ENCODE assay signal across 16 cellular contexts in genomic region chr12:119621878-119622277, GRCh38. TPM values are rescaled to one million over a fixed set of nuclear protein-coding genes. Genes with fewer than 3 reads are reported as not detected.
"Had no signal": no experiment of that assay in that cellular context is flagged by ENCODE, and none has a peak within 500 bp of the region (broad histone marks: within the 10 kb centered on the region; RNA-seq: fewer than 3 reads in every experiment).

No MANE protein-coding gene starts in this region.

- H3K36me3 Mint-ChIP-seq: stimulated activated effector memory CD8-positive, alpha-beta T cell treated with anti-CD3 and anti-CD28 coated beads, Interleukin-12 subunit alpha, Interleukin-12 subunit beta, amount 100 ng/mL, for 72 hours had no signal

- H3K27ac ChIP-seq: lower lobe of right lung, tibial nerve, uterus had no signal

- H3K9me3 Mint-ChIP-seq: stimulated activated effector memory CD8-positive, alpha-beta T cell treated with anti-CD3 and anti-CD28 coated beads, Interleukin-12 subunit alpha, Interleukin-12 subunit beta, amount 100 ng/mL, for 72 hours had no signal

- H3K4me1 ChIP-seq: lower lobe of right lung, tibial nerve, uterus had no signal

- FAIRE-seq: colon, endometrium had no signal

- H3K4me1 Mint-ChIP-seq: neural crest cell; stimulated activated effector memory CD8-positive, alpha-beta T cell treated with anti-CD3 and anti-CD28 coated beads, Interleukin-12 subunit alpha, Interleukin-12 subunit beta, amount 100 ng/mL, for 72 hours had no signal

- H3K27ac Mint-ChIP-seq: activated T-helper 2 cell treated with anti-CD3 and anti-CD28 coated beads, Interferon-gamma antibody, Interleukin-2, Interleukin-4, amounts not matched to agents 10 μg/mL and 5 μg/mL and 100 μg/mL, durations not matched to agents 14 hours and 24 hours and 36 hours; stimulated activated effector memory CD8-positive, alpha-beta T cell treated with anti-CD3 and anti-CD28 coated beads, Interleukin-12 subunit alpha, Interleukin-12 subunit beta, amount 100 ng/mL, for 72 hours; T-helper 2 cell treated with Interferon-gamma antibody and Interleukin-4, amounts not matched to agents 5 μg/mL and 100 μg/mL, for 36 hours had no signal

- H3K36me3 ChIP-seq: lower lobe of right lung, tibial nerve, uterus had no signal

- H3K27me3 ChIP-seq: tibial nerve, uterus had no signal

- H3K4me3 ChIP-seq: lower lobe of right lung, tibial nerve, uterus had no signal

- DNase-seq: activated CD4-positive, alpha-beta T cell treated with anti-CD3 and anti-CD28 coated beads, Interleukin-2, amount 50 U/mL, for 4 hours; activated naive CD4-positive, alpha-beta T cell treated with anti-CD3 and anti-CD28 coated beads, Interleukin-2, amount 50 U/mL, for 16 hours; caudate nucleus; lower lobe of right lung; midbrain; uterus had no signal

- H3K9me3 ChIP-seq: lower lobe of right lung, tibial nerve, uterus had no signal

- H3K4me3 Mint-ChIP-seq: neural crest cell; stimulated activated effector memory CD8-positive, alpha-beta T cell treated with anti-CD3 and anti-CD28 coated beads, Interleukin-12 subunit alpha, Interleukin-12 subunit beta, amount 100 ng/mL, for 72 hours; T-helper 2 cell treated with Interferon-gamma antibody and Interleukin-4, amounts not matched to agents 5 μg/mL and 100 μg/mL, for 36 hours had no signal

RNA-seq across cellular contexts. Expression of gene TMEM233, which starts 28.3 kb away (rescaled TPM):
- total RNA-seq: activated T-helper 2 cell treated with anti-CD3 and anti-CD28 coated beads, Interferon-gamma antibody, Interleukin-2, Interleukin-4, amounts not matched to agents 10 μg/mL and 5 μg/mL and 100 μg/mL, durations not matched to agents 14 hours and 24 hours and 36 hours; esophagus mucosa; fibroblast of villous mesenchyme; neural crest cell; osteocyte had no signal
